In genomic region chr7:116226664-116227063, GRCh38 we compare ENCODE assay signal across 20 cellular contexts. TPM values are rescaled to one million over a fixed set of nuclear protein-coding genes. Genes with fewer than 3 reads are reported as not detected.
DNase-seq lines count a peak whose midpoint lies in the region; ATAC-seq, FAIRE-seq and TF ChIP-seq lines count a peak whose summit lies in the region.
"Had no signal": no experiment of that assay in that cellular context is flagged by ENCODE, and none has a peak within 500 bp of the region (broad histone marks: within the 10 kb centered on the region; RNA-seq: fewer than 3 reads in every experiment).

No MANE protein-coding gene starts in this region.

- no peak for FAIRE-seq in keratinocyte (lab: Jason Lieb, UNC)
- FAIRE-seq: endothelial cell of umbilical vein had no signal

- H2AFZ ChIP-seq in IMR-90 (replicated peaks; ENCODE audit: low read length, poor library complexity) (no peak overlapping the region), keratinocyte (ENCODE audit: control insufficient read depth, low read length) (no peak overlapping the region)

- H3K4me2 ChIP-seq in IMR-90 (ENCODE audit: low read depth, low read length) (no peak overlapping the region), keratinocyte (ENCODE audit: control insufficient read depth, extremely low read depth, insufficient read depth, low read depth, low read length) (no peak overlapping the region)
- H3K4me2 ChIP-seq: BLaER1 had no signal

- peak overlapping the region; percentile 0 for H3K27ac Mint-ChIP-seq in activated naive CD8-positive, alpha-beta T cell treated with anti-CD3 and anti-CD28 coated beads, Interleukin-2, amount 50 U/mL, for 24 hours

- H3K9me1 ChIP-seq in IMR-90 (ENCODE audit: insufficient read depth, low read length) (peaks cover 13% of the 10 kb centered on the region), keratinocyte (ENCODE audit: control insufficient read depth, extremely low read depth, insufficient read depth, low read length) (peaks cover 2% of the 10 kb centered on the region)

- no TSS peak for BruUV-seq in IMR-90 (replicated peaks; lab: Mats Ljungman, UMichigan)

- H3K4me3 Mint-ChIP-seq in activated naive CD8-positive, alpha-beta T cell treated with anti-CD3 and anti-CD28 coated beads, Interleukin-2, amount 50 U/mL, for 24 hours = no peak overlapping the region

- H2AK5ac ChIP-seq in IMR-90 (ENCODE audit: low read depth, low read length) = peak overlapping the region; percentile 20; the same call in 1 of the 2 replicates

- H2BK120ac ChIP-seq in IMR-90 (ENCODE audit: low read depth, low read length) = peak overlapping the region; percentile 23

- H2BK20ac ChIP-seq in IMR-90 (ENCODE audit: low read depth, low read length) = peak overlapping the region; percentile 18

- dilution Hi-C loops in IMR-90 (cut with HindIII; ENCODE audit: low sequenced_read_pairs, unreplicated experiment) (no loop called here), keratinocyte (cut with MboI; ENCODE audit: extremely low pct_ligation_motif_present, low sequenced_read_pairs) (no loop called here)

- peak overlapping the region; percentile 46 for H3K14ac ChIP-seq in IMR-90 (replicated peaks; ENCODE audit: low read depth, low read length)

- no peak for TF ChIP-seq RAD21 in IMR-90 (IDR thresholded peaks at IDR 0.05; ENCODE audit: low read length)

- H3K36me3 ChIP-seq in IMR-90 (ENCODE audit: control insufficient read depth, insufficient read depth, low read length) (no peaks in the 10 kb centered on the region), keratinocyte (ENCODE audit: control insufficient read depth in 2 of 2, extremely low read depth in 1 of 2, insufficient read depth in 2 of 2, low read length in 2 of 2) (peaks cover 1 to 6% of the 10 kb centered on the region in 2 experiments), stomach smooth muscle (ENCODE audit: control insufficient read depth in 2 of 2, insufficient read depth in 2 of 2, low read length in 2 of 2) (no peaks in the 10 kb centered on the region)
- H3K36me3 ChIP-seq: adrenal gland, BLaER1, right lobe of liver had no signal

- H3K9ac ChIP-seq in IMR-90 (ENCODE audit: low read depth, low read length) (no peak overlapping the region), keratinocyte (ENCODE audit: control insufficient read depth, extremely low read depth, insufficient read depth, low read length) (no peak overlapping the region), stomach smooth muscle (ENCODE audit: low read length in 2 of 2) (no peak overlapping the region)
- H3K9ac ChIP-seq: BLaER1 had no signal

- no CpG with 5 or more reads among the region's 2 CpGs for WGBS in IMR-90 (ENCODE audit: extremely low coverage in 2 of 2, insufficient read length in 1 of 2), 2 experiments

- peak overlapping the region; percentile 79; the same call in 1 of the 2 replicates for H3K18ac ChIP-seq in IMR-90 (ENCODE audit: low read depth, low read length)

- DNase-seq in IMR-90 (peak; percentile 7), keratinocyte (ENCODE audit: low read depth, low spot score) (no peak), kidney tubule cell (ENCODE audit: low spot score) (no peak), D341Med (ENCODE audit: low spot score) (no peak), GM10266 (ENCODE audit: extremely low spot score) (no peak), left ventricle myocardium superior (no peak)
- DNase-seq in activated naive CD8-positive, alpha-beta T cell treated with anti-CD3 and anti-CD28 coated beads, Interleukin-2, amount 50 U/mL, for 24 hours = no peak
- DNase-seq: activated CD4-positive, alpha-beta T cell treated with anti-CD3 and anti-CD28 coated beads, Interleukin-2, amount 50 U/mL, for 48 hours; activated T-cell treated with anti-CD3 and anti-CD28 coated beads, Interleukin-2, amount 50 U/mL, for 48 hours; adrenal gland; DMS79 treated with DMSO at 0.1 percent for 48 hours; NCI-H2081 treated with DMSO at 0.1 percent for 48 hours; NCI-H524 treated with DMSO at 0.1 percent for 48 hours; right lobe of liver; stimulated activated CD4-positive, alpha-beta T cell treated with anti-CD3 and anti-CD28 coated beads, Interleukin-2, amount 100 ng/mL, for 24 hours; testis had no signal

- no peaks in the 10 kb centered on the region for H3K27me3 ChIP-seq in IMR-90 (ENCODE audit: control insufficient read depth, insufficient read depth, low read length)
- no peaks in the 10 kb centered on the region for H3K27me3 ChIP-seq in keratinocyte (ENCODE audit: control insufficient read depth, extremely low read depth, insufficient read depth, low read length)
- H3K27me3 ChIP-seq in stomach smooth muscle (ENCODE audit: control insufficient read depth in 1 of 2, insufficient read depth in 2 of 2, low read length in 2 of 2) = no peaks in the 10 kb centered on the region
- H3K27me3 ChIP-seq: adrenal gland, BLaER1, right lobe of liver, testis had no signal

- H4K5ac ChIP-seq in IMR-90 (ENCODE audit: low read depth, low read length) = no peak overlapping the region; the same call in 1 of the 2 replicates

- H3K4me1 ChIP-seq in IMR-90 (ENCODE audit: control insufficient read depth, insufficient read depth, low read length) = peaks cover 22% of the 10 kb centered on the region
- H3K4me1 ChIP-seq in keratinocyte (ENCODE audit: control insufficient read depth, extremely low read depth, insufficient read depth, low read length) = peaks cover 53% of the 10 kb centered on the region
- peaks cover 20% of the 10 kb centered on the region for H3K4me1 ChIP-seq in stomach smooth muscle (ENCODE audit: control insufficient read depth, insufficient read depth, low read length)
- H3K4me1 ChIP-seq: BLaER1 had no signal

- H2BK5ac ChIP-seq in IMR-90 (ENCODE audit: low read depth, low read length, poor library complexity, severe bottlenecking) = peak overlapping the region; percentile 9

- peak overlapping the region; percentile 24 for H3K4ac ChIP-seq in IMR-90 (ENCODE audit: low read depth, low read length)

- in situ Hi-C loops in IMR-90 (cut with MboI; ENCODE audit: low sequenced_read_pairs) = no loop called here

- H4K20me1 ChIP-seq in IMR-90 (ENCODE audit: insufficient read depth, low read length) (no peaks in the 10 kb centered on the region), keratinocyte (ENCODE audit: control insufficient read depth, extremely low read depth, insufficient read depth, low read length) (peaks cover 10% of the 10 kb centered on the region)
- H4K20me1 ChIP-seq: BLaER1 had no signal

- no peaks in the 10 kb centered on the region for H3K9me3 Mint-ChIP-seq in activated naive CD8-positive, alpha-beta T cell treated with anti-CD3 and anti-CD28 coated beads, Interleukin-2, amount 50 U/mL, for 24 hours

- H3K9me3 ChIP-seq in IMR-90 (ENCODE audit: control insufficient read depth, insufficient read depth, low read length) = no peaks in the 10 kb centered on the region
- no peaks in the 10 kb centered on the region for H3K9me3 ChIP-seq in keratinocyte (ENCODE audit: control insufficient read depth, low read depth, low read length)
- no peaks in the 10 kb centered on the region for H3K9me3 ChIP-seq in stomach smooth muscle (ENCODE audit: control insufficient read depth in 2 of 2, low read length in 2 of 2)
- H3K9me3 ChIP-seq: adrenal gland, BLaER1, right lobe of liver, testis had no signal

- peak overlapping the region in 1 of 2 experiments; percentile 6; a peak in 1 of 4 replicates for H4K8ac ChIP-seq in IMR-90 (ENCODE audit: low read depth in 2 of 2, low read length in 2 of 2)

- H3K27ac ChIP-seq in IMR-90 (ENCODE audit: insufficient read depth, low read length) (no peak overlapping the region), keratinocyte (ENCODE audit: control insufficient read depth, insufficient read depth, low read length) (peak overlapping the region; percentile 36), stomach smooth muscle (ENCODE audit: low read length) (peak overlapping the region; percentile 12)
- H3K27ac ChIP-seq: adrenal gland, BLaER1, right lobe of liver, testis had no signal

- no peaks in the 10 kb centered on the region for H3K27me3 Mint-ChIP-seq in activated naive CD8-positive, alpha-beta T cell treated with anti-CD3 and anti-CD28 coated beads, Interleukin-2, amount 50 U/mL, for 24 hours

- TF ChIP-seq POLR2A in IMR-90 (IDR thresholded peaks at IDR 0.05; ENCODE audit: low read depth, low read length) = no peak

- TF ChIP-seq CTCF in IMR-90 (conservative IDR thresholded peaks at IDR 0.05; ENCODE audit: low read depth, low read length) (no peak), keratinocyte (optimal IDR thresholded peaks at IDR 0.05 in 1 of 3, IDR thresholded peaks at IDR 0.05 in 1 of 3, conservative IDR thresholded peaks at IDR 0.05 in 1 of 3; ENCODE audit: extremely low read depth in 1 of 3, insufficient read depth in 2 of 3, low read length in 3 of 3) (no peak), GM10266 (IDR thresholded peaks at IDR 0.05; ENCODE audit: control insufficient read depth, insufficient read depth, low read depth, missing control alignments) (no peak)

- 0 out of 2 replicates have a peak overlapping the region, but pooled peaks have one; percentile 2 for H4K91ac ChIP-seq in IMR-90 (ENCODE audit: insufficient read depth, low read depth, low read length)

- H3K56ac ChIP-seq in IMR-90 (ENCODE audit: extremely low read depth, insufficient read depth, low read length) = no peak overlapping the region

- H3K4me3 ChIP-seq in IMR-90 (ENCODE audit: insufficient read depth, low read depth, low read length) = no peak overlapping the region
- no peak overlapping the region for H3K4me3 ChIP-seq in keratinocyte (ENCODE audit: control insufficient read depth in 2 of 3, extremely low read depth in 1 of 3, insufficient read depth in 2 of 3, low read depth in 1 of 3, low read length in 3 of 3)
- H3K4me3 ChIP-seq in stomach smooth muscle (ENCODE audit: low read length in 2 of 2) = no peak overlapping the region
- H3K4me3 ChIP-seq: adrenal gland, BLaER1, right lobe of liver, testis had no signal

- H3K36me3 Mint-ChIP-seq in activated naive CD8-positive, alpha-beta T cell treated with anti-CD3 and anti-CD28 coated beads, Interleukin-2, amount 50 U/mL, for 24 hours (ENCODE audit: low read depth) = peaks cover 2% of the 10 kb centered on the region

- peaks cover 29 to 43% of the 10 kb centered on the region in 2 experiments for H3K79me1 ChIP-seq in IMR-90 (ENCODE audit: low read depth in 1 of 2, low read length in 2 of 2)

- peak overlapping the region; percentile 11; the same call in 1 of the 2 replicates for H3K23ac ChIP-seq in IMR-90 (ENCODE audit: low read depth, low read length)

- H2BK15ac ChIP-seq in IMR-90 (ENCODE audit: low read depth, low read length) = no peak overlapping the region

- POLR2A ChIA-PET in IMR-90 (lab: Charles Lee; ENCODE audit: unreplicated experiment) = interaction anchor here (0.6 kb wide), 2 partner anchors 321 to 333 kb away, joined by 4 read pairs; no protein-coding TSS in a partner anchor

- H3K79me2 ChIP-seq in keratinocyte (ENCODE audit: control insufficient read depth, insufficient read depth, low read length) = peaks cover 98% of the 10 kb centered on the region

- H3K4me1 Mint-ChIP-seq in activated naive CD8-positive, alpha-beta T cell treated with anti-CD3 and anti-CD28 coated beads, Interleukin-2, amount 50 U/mL, for 24 hours = peaks cover 92% of the 10 kb centered on the region

- no peak overlapping the region for H2AK9ac ChIP-seq in IMR-90 (replicated peaks; ENCODE audit: low read depth, low read length, poor library complexity)

- CTCF ChIA-PET in IMR-90 (lab: Yijun Ruan, JAX) = no interaction called here

- ATAC-seq in IMR-90 (ENCODE audit: low read depth) = no peak
- ATAC-seq in activated naive CD8-positive, alpha-beta T cell treated with anti-CD3 and anti-CD28 coated beads, Interleukin-2, amount 50 U/mL, for 24 hours = no peak
- ATAC-seq in left ventricle myocardium superior = no peak
- ATAC-seq: right lobe of liver, SK-N-SH treated with all-trans-retinoic acid at 6 μM for 48 hours had no signal

- intact Hi-C loops in IMR-90 (cut with micrococcal nuclease) = no loop called here
- intact Hi-C loops in left ventricle myocardium superior (cut with micrococcal nuclease) = no loop called here

RNA-seq across cellular contexts. Expression of gene TES, which starts 16.3 kb away (rescaled TPM):
- total RNA-seq in IMR-90 (2012; rRNA removed) (83.3 and 91.9 TPM in 2 replicates), left ventricle myocardium superior (26.2 TPM)
- polyA plus RNA-seq in IMR-90 (2012; rRNA removed) (49.7 and 54.0 TPM in 2 replicates), keratinocyte (142 to 187 TPM (median 173 TPM) in 3 replicates)
- polyA plus RNA-seq in IMR-90 (2012; cell fraction: cytosol; rRNA removed) = 20.3 and 32.9 TPM in 2 replicates
- 17.8 and 73.1 TPM in 2 replicates for polyA plus RNA-seq in IMR-90 (2012; cell fraction: nucleus; rRNA removed; ENCODE audit: low replicate concordance)
- 123 TPM for polyA plus RNA-seq in keratinocyte (2011; ENCODE audit: low read depth)
- 103 and 173 TPM in 2 replicates for polyA plus RNA-seq in keratinocyte (2011; cell fraction: cytosol; rRNA removed)
- polyA plus RNA-seq in keratinocyte (2011; cell fraction: nucleus; rRNA removed) = 185 and 224 TPM in 2 replicates
- 78.6 and 92.7 TPM in 2 replicates for polyA plus RNA-seq in keratinocyte (2012; ENCODE audit: low replicate concordance)
- polyA minus RNA-seq in keratinocyte = 78.7 to 141 TPM (median 137 TPM) in 3 replicates
- polyA minus RNA-seq in keratinocyte (2011; cell fraction: cytosol; rRNA and poly(A)+ RNA removed) = 104 TPM
- 112 and 181 TPM in 2 replicates for polyA minus RNA-seq in keratinocyte (2011; cell fraction: nucleus; rRNA and poly(A)+ RNA removed)
